Comparison of ENCODE assay signal across 8 cellular contexts in the genomic region with DNA sequence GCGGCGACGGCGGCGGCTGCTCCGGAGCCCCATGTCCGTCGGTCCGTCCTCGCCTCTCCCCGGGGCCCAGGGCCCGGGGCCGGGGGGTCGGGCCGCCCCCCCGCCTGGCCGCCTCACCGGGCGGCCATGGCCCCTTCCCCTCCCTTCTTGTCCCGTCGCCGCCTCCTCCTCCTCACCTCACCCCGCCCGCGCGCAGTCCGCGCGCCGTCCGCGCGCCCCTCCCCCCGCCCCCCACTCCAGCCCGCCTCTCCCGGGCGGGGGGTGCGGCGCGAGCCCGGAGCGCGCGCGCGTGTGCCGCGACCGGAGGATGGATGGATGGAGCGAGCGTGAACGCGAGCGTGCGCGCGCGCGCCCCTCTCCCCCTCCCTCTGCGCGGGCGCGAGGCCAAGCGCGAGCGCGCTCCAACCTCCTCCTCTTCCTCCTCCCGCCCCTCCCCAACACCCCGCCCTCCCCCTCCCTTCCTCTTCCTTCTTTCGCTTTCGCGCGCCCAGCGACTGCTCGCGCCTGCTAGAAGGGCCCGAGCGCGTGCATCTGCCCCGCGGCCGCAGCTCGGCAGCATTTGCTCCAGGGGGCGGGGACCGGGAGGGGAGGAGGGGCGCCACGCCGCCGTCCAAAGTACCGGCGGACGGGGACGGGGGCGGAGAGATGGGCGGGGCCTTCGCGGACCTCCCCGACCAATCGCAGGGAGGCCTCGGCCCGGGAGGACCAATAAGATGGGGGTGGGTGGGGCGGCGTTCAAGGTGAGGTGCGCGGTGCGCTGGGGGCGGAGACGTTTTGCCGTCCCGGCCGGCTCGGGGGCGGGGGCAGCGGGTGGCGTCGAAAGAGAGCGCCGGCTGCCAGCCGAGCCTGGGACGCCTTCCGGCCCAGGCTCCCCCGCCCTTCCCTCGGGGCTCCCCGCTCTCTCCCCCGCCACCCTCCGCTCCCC. TPM values are rescaled to one million over a fixed set of nuclear protein-coding genes. Genes with fewer than 3 reads are reported as not detected.
DNase-seq lines count a peak whose midpoint lies in the region; ATAC-seq and TF ChIP-seq lines count a peak whose summit lies in the region.

ATXN7L3 (minus strand) TSS at position 332 of the 925 bp plus-strand sequence. CDS start 1,814 bp downstream, outside the sequence.

- H3K36me3 Mint-ChIP-seq in activated CD4-positive, alpha-beta T cell treated with anti-CD3 and anti-CD28 coated beads for 36 hours (ENCODE audit: low read depth), result peaks cover 12% of the 10 kb centered on the region
- H3K36me3 Mint-ChIP-seq in chondrocyte (ENCODE audit: low read depth), result peaks cover 2% of the 10 kb centered on the region

- H3K4me3 Mint-ChIP-seq in activated CD4-positive, alpha-beta T cell treated with anti-CD3 and anti-CD28 coated beads for 36 hours, result peak within 1 kb of the TSS; percentile 88
- peak within 1 kb of the TSS; percentile 92 for H3K4me3 Mint-ChIP-seq in chondrocyte (ENCODE audit: unreplicated experiment)

- TF ChIP-seq POLR2A in GM19193 (IDR thresholded peaks at IDR 0.05; ENCODE audit: extremely low read depth, insufficient read depth, insufficient read length), result peak; percentile 55

- H3K27me3 Mint-ChIP-seq in activated CD4-positive, alpha-beta T cell treated with anti-CD3 and anti-CD28 coated beads for 36 hours, result no peaks in the 10 kb centered on the region
- no peaks in the 10 kb centered on the region for H3K27me3 Mint-ChIP-seq in chondrocyte (ENCODE audit: low read depth)

- CTCF ChIA-PET in activated CD4-positive, alpha-beta T cell treated with anti-CD3 and anti-CD28 coated beads for 36 hours (lab: Charles Lee), result interaction anchor here (2.9 kb wide), 1 partner anchor 10 kb away, joined by 21 read pairs; no protein-coding TSS in a partner anchor

- no peaks in the 10 kb centered on the region for H3K9me3 Mint-ChIP-seq in activated CD4-positive, alpha-beta T cell treated with anti-CD3 and anti-CD28 coated beads for 36 hours (ENCODE audit: low read depth)
- no peaks in the 10 kb centered on the region for H3K9me3 Mint-ChIP-seq in chondrocyte (ENCODE audit: low read depth)

- H3K27ac Mint-ChIP-seq in activated CD4-positive, alpha-beta T cell treated with anti-CD3 and anti-CD28 coated beads for 36 hours, result peak within 1 kb of the TSS; percentile 94
- H3K27ac Mint-ChIP-seq in chondrocyte (ENCODE audit: unreplicated experiment), result peak within 1 kb of the TSS; percentile 94

- intact Hi-C loops in activated CD4-positive, alpha-beta T cell treated with anti-CD3 and anti-CD28 coated beads for 36 hours (cut with DNase I, micrococcal nuclease), result loop anchor here (1.0 to 10.0 kb wide), 13 partner anchors 10 to 1029 kb away; partner anchors contain the start of genes GPATCH8 (in 2 of the 2), TMUB2 (in 2 of the 2), DCAKD (in 1 of the 2) and G6PC3 (in 1 of the 2)

- POLR2A ChIA-PET in activated CD4-positive, alpha-beta T cell treated with anti-CD3 and anti-CD28 coated beads for 36 hours (lab: Charles Lee), result interaction anchor here (0.6 kb wide), 1 partner anchor 22 kb away, joined by 3 read pairs; no protein-coding TSS in a partner anchor

- peak; percentile 68 for ATAC-seq in HG03432 (IDR thresholded peaks at IDR 0.05; ENCODE audit: unreplicated experiment)
- peak; percentile 84 for ATAC-seq in activated CD4-positive, alpha-beta T cell treated with anti-CD3 and anti-CD28 coated beads for 36 hours

- TF ChIP-seq CTCF in chondrocyte (IDR thresholded peaks at IDR 0.05), result no peak

- peaks cover 38% of the 10 kb centered on the region for H3K4me1 Mint-ChIP-seq in activated CD4-positive, alpha-beta T cell treated with anti-CD3 and anti-CD28 coated beads for 36 hours
- H3K4me1 Mint-ChIP-seq in chondrocyte (ENCODE audit: low read depth), result peaks cover 33% of the 10 kb centered on the region

- DNase-seq in AML-193 (lab: John Stamatoyannopoulos, UW), result peak; percentile 95 to 97
- DNase-seq in NCI-H524 (lab: John Stamatoyannopoulos, UW), result peak; percentile 98
- DNase-seq in activated CD4-positive, alpha-beta T cell treated with anti-CD3 and anti-CD28 coated beads for 36 hours, result peak; percentile 100
- peak; percentile 99 for DNase-seq in chondrocyte (ENCODE audit: low spot score)
- DNase-seq in kidney tubule cell (ENCODE audit: low spot score), result peak; percentile 98
- peak; percentile 99 to 100 for DNase-seq in stimulated activated CD4-positive, alpha-beta T cell treated with anti-CD3 and anti-CD28 coated beads, Interleukin-1b, Interleukin-23, amount 100 ng/mL, for 1 hour (ENCODE audit: low read depth in 2 of 2)

RNA-seq across cellular contexts. Expression of gene ATXN7L3, which starts in this region (rescaled TPM):
- total RNA-seq in activated CD4-positive, alpha-beta T cell treated with anti-CD3 and anti-CD28 coated beads for 36 hours, result 10 to 100 TPM; 66.3 to 70.6 TPM
- total RNA-seq in chondrocyte, result 79.7 to 100 TPM (median 93.4 TPM) in 3 replicates

Comparison
In these comparisons a context has a peak if more than half of its experiments do, and no peak if none do; other contexts are left out.
1. Peak in every context shown above with its lines: DNase-seq and ATAC-seq.